ENCODE assay signal across 16 cellular contexts in genomic region chr17:64196626-64197025, GRCh38.
A peak's percentile ranks its signal among the peaks of the same experiment; 100 is the strongest.
DNase-seq lines count a peak whose midpoint lies in the region; ATAC-seq, FAIRE-seq and TF ChIP-seq lines count a peak whose summit lies in the region.
"Had no signal": no experiment of that assay in that cellular context is flagged by ENCODE, and none has a peak within 500 bp of the region (broad histone marks: within the 10 kb centered on the region; RNA-seq: fewer than 3 reads in every experiment).

No MANE protein-coding gene starts in this region.

- H3K4me1 ChIP-seq in CD8-positive, alpha-beta memory T cell (ENCODE audit: insufficient read depth, low read length), result peaks cover 7% of the 10 kb centered on the region
- H3K4me1 ChIP-seq: ascending aorta had no signal

- H3K36me3 Mint-ChIP-seq in osteocyte (ENCODE audit: unreplicated experiment), result peaks cover 32% of the 10 kb centered on the region
- peaks cover 3 to 25% (median 8%) of the 10 kb centered on the region in 3 donors for H3K36me3 Mint-ChIP-seq in CD8-positive, alpha-beta memory T cell

- H3K36me3 ChIP-seq in CD8-positive, alpha-beta memory T cell (ENCODE audit: insufficient read depth, low read length), result no peaks in the 10 kb centered on the region

- CTCF ChIA-PET in CD8-positive, alpha-beta memory T cell (lab: Charles Lee), result no interaction called here

- no peak for ATAC-seq in HG03342 (IDR thresholded peaks at IDR 0.05; ENCODE audit: unreplicated experiment)
- ATAC-seq: psoas muscle; stimulated activated naive CD8-positive, alpha-beta T cell treated with anti-CD3 and anti-CD28 coated beads, Interleukin-15, amount 100 ng/mL, for 72 hours had no signal

- H3K27ac ChIP-seq in CD8-positive, alpha-beta memory T cell (ENCODE audit: low read depth, low read length), result no peak overlapping the region
- H3K27ac ChIP-seq: ascending aorta, HL-60, psoas muscle had no signal

- peaks cover 6% of the 10 kb centered on the region for H3K9me3 Mint-ChIP-seq in osteocyte (ENCODE audit: unreplicated experiment)
- peaks cover 0 to 8% (median 0%) of the 10 kb centered on the region in 5 donors for H3K9me3 Mint-ChIP-seq in CD8-positive, alpha-beta memory T cell
- H3K9me3 Mint-ChIP-seq: activated B cell treated with CpG ODN at 0.5 μM for 24 hours; stimulated activated naive CD8-positive, alpha-beta T cell treated with anti-CD3 and anti-CD28 coated beads, Interleukin-15, amount 100 ng/mL, for 72 hours had no signal

- H3K27ac Mint-ChIP-seq in osteocyte (ENCODE audit: unreplicated experiment), result peak overlapping the region; percentile 77
- no peak overlapping the region for H3K27ac Mint-ChIP-seq in CD8-positive, alpha-beta memory T cell
- H3K27ac Mint-ChIP-seq: activated B cell treated with CpG ODN at 0.5 μM for 24 hours; stimulated activated naive CD8-positive, alpha-beta T cell treated with anti-CD3 and anti-CD28 coated beads, Interleukin-15, amount 100 ng/mL, for 72 hours had no signal

- TF ChIP-seq CTCF in osteocyte (IDR thresholded peaks at IDR 0.05), result no peak

- H3K27me3 Mint-ChIP-seq in osteocyte (ENCODE audit: unreplicated experiment), result no peaks in the 10 kb centered on the region
- no peaks in the 10 kb centered on the region for H3K27me3 Mint-ChIP-seq in CD8-positive, alpha-beta memory T cell
- H3K27me3 Mint-ChIP-seq: activated B cell treated with CpG ODN at 0.5 μM for 24 hours; stimulated activated naive CD8-positive, alpha-beta T cell treated with anti-CD3 and anti-CD28 coated beads, Interleukin-15, amount 100 ng/mL, for 72 hours had no signal

- H3K4me1 Mint-ChIP-seq in osteocyte (ENCODE audit: unreplicated experiment), result peaks cover 34% of the 10 kb centered on the region
- H3K4me1 Mint-ChIP-seq in CD8-positive, alpha-beta memory T cell, result peaks cover 2 to 9% (median 6%) of the 10 kb centered on the region in 3 donors
- H3K4me1 Mint-ChIP-seq: activated B cell treated with CpG ODN at 0.5 μM for 24 hours had no signal

- H3K27me3 ChIP-seq in CD8-positive, alpha-beta memory T cell (ENCODE audit: insufficient read depth, low read length, poor library complexity, severe bottlenecking), result no peaks in the 10 kb centered on the region
- H3K27me3 ChIP-seq: ascending aorta had no signal

- POLR2A ChIA-PET in CD8-positive, alpha-beta memory T cell (lab: Charles Lee), result no interaction called here

- no peaks in the 10 kb centered on the region for H3K9me3 ChIP-seq in CD8-positive, alpha-beta memory T cell (ENCODE audit: low read length)
- H3K9me3 ChIP-seq: psoas muscle had no signal

- FAIRE-seq in RCC 7860 (lab: Jason Lieb, UNC), result no peak

- DNase-seq in EH (ENCODE audit: low read depth) (peak; percentile 91), RCC 7860 (ENCODE audit: low spot score) (peak; percentile 26), ecto neural progenitor cell (ENCODE audit: low spot score) (peak; percentile 7), osteocyte (ENCODE audit: extremely low spot score, unreplicated experiment) (no peak), SHP77 (lab: John Stamatoyannopoulos, UW) (no peak)
- no peak for DNase-seq in stimulated activated CD4-positive, alpha-beta T cell treated with anti-CD3 and anti-CD28 coated beads, Interleukin-4, amount 100 ng/mL, for 24 hours
- no peak for DNase-seq in CD8-positive, alpha-beta memory T cell
- DNase-seq: activated B cell treated with CpG ODN at 0.5 μM for 24 hours; COR-L47; NCI-H446 treated with DMSO at 0.1 percent for 48 hours; psoas muscle; SIG-M5; stimulated activated naive CD8-positive, alpha-beta T cell treated with anti-CD3 and anti-CD28 coated beads, Interleukin-15, amount 100 ng/mL, for 72 hours had no signal

- H3K4me3 Mint-ChIP-seq in osteocyte (ENCODE audit: unreplicated experiment), result no peak overlapping the region
- no peak overlapping the region for H3K4me3 Mint-ChIP-seq in CD8-positive, alpha-beta memory T cell
- H3K4me3 Mint-ChIP-seq: activated B cell treated with CpG ODN at 0.5 μM for 24 hours; stimulated activated naive CD8-positive, alpha-beta T cell treated with anti-CD3 and anti-CD28 coated beads, Interleukin-15, amount 100 ng/mL, for 72 hours had no signal

- H3K4me3 ChIP-seq in CD8-positive, alpha-beta memory T cell (ENCODE audit: low read length), result no peak overlapping the region
- H3K4me3 ChIP-seq: ascending aorta, psoas muscle had no signal

Comparison
In these comparisons a context has a peak if more than half of its experiments do, and no peak if none do; other contexts are left out.
1. DNase-seq: peak in EH (single experiment), RCC 7860 (single experiment) and ecto neural progenitor cell (single experiment); none in osteocyte (single experiment), SHP77 (0 of 2), stimulated activated CD4-positive, alpha-beta T cell treated with anti-CD3 and anti-CD28 coated beads, Interleukin-4, amount 100 ng/mL, for 24 hours (single experiment) and CD8-positive, alpha-beta memory T cell (0 of 5).